In genomic region chr11:83156996-83157754, GRCh38 we compare ENCODE assay signal across 7 cellular contexts. TPM values are rescaled to one million over a fixed set of nuclear protein-coding genes. Genes with fewer than 3 reads are reported as not detected.
DNase-seq lines count a peak whose midpoint lies in the region; ATAC-seq lines count a peak whose summit lies in the region.

A gene with protein sequence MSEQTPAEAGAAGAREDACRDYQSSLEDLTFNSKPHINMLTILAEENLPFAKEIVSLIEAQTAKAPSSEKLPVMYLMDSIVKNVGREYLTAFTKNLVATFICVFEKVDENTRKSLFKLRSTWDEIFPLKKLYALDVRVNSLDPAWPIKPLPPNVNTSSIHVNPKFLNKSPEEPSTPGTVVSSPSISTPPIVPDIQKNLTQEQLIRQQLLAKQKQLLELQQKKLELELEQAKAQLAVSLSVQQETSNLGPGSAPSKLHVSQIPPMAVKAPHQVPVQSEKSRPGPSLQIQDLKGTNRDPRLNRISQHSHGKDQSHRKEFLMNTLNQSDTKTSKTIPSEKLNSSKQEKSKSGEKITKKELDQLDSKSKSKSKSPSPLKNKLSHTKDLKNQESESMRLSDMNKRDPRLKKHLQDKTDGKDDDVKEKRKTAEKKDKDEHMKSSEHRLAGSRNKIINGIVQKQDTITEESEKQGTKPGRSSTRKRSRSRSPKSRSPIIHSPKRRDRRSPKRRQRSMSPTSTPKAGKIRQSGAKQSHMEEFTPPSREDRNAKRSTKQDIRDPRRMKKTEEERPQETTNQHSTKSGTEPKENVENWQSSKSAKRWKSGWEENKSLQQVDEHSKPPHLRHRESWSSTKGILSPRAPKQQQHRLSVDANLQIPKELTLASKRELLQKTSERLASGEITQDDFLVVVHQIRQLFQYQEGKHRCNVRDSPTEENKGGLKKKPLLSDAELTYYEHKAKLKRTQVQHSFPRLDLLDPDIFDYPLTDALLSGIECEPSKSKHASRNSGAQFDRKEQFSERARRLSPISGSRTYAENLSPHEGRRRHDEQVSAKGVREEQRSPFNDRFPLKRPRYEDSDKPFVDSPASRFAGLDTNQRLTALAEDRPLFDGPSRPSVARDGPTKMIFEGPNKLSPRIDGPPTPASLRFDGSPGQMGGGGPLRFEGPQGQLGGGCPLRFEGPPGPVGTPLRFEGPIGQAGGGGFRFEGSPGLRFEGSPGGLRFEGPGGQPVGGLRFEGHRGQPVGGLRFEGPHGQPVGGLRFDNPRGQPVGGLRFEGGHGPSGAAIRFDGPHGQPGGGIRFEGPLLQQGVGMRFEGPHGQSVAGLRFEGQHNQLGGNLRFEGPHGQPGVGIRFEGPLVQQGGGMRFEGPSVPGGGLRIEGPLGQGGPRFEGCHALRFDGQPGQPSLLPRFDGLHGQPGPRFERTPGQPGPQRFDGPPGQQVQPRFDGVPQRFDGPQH (N-terminal part only) (plus strand): TSS chr11:83157131. CDS start chr11:83157440, 309 bp downstream.

- H3K27ac ChIP-seq in SK-N-MC = peak within 1 kb of the TSS; percentile 96
- H3K27ac ChIP-seq in aorta (ENCODE audit: low read depth in 1 of 2, low read length in 2 of 2) = peak within 1 kb of the TSS; percentile 84 to 98

- DNase-seq in SK-N-MC (ENCODE audit: low read depth, low spot score) (no peak), aorta (no peak)
- no peak for DNase-seq in activated CD4-positive, alpha-beta T cell treated with anti-CD3 and anti-CD28 coated beads for 4 hours

- intact Hi-C loops in aorta (cut with DNase I) = loop anchor here (1.0 to 5.0 kb wide), 6 partner anchors 36 to 256 kb away; partner anchors contain the start of genes RAB30 (in 2 of the 2), ANKRD42 (in 1 of the 2), DDIAS (in 1 of the 2) and PRCP (in 1 of the 2)

- 0 to 1% methylated on average over 59 to 60 of the region's 60 CpGs for WGBS in aorta, 2 donors

- ATAC-seq in GM18511 (IDR thresholded peaks at IDR 0.05; ENCODE audit: unreplicated experiment) = peak; percentile 7
- ATAC-seq in HG02798 (IDR thresholded peaks at IDR 0.05; ENCODE audit: poor library complexity, unreplicated experiment) = peak; percentile 4
- peak; percentile 63 for ATAC-seq in aorta (ENCODE audit: low FRiP score)

- H3K27me3 ChIP-seq in endocrine pancreas (ENCODE audit: control insufficient read depth, insufficient read depth, low read length) = no peaks in the 10 kb centered on the region
- H3K27me3 ChIP-seq in mucosa of stomach (ENCODE audit: control insufficient read depth, insufficient read depth, low read length) = no peaks in the 10 kb centered on the region
- H3K27me3 ChIP-seq in aorta (ENCODE audit: control insufficient read depth in 1 of 2, insufficient read depth in 2 of 2, low read length in 1 of 2) = no peaks in the 10 kb centered on the region

- H3K9me3 ChIP-seq in SK-N-MC (ENCODE audit: low read depth, low read length) (no peaks in the 10 kb centered on the region), endocrine pancreas (ENCODE audit: control insufficient read depth, low read length) (no peaks in the 10 kb centered on the region), mucosa of stomach (ENCODE audit: control insufficient read depth, low read length) (no peaks in the 10 kb centered on the region), aorta (ENCODE audit: control insufficient read depth, low read length) (no peaks in the 10 kb centered on the region)

- H3K4me3 ChIP-seq in SK-N-MC (peak within 1 kb of the TSS; percentile 99), endocrine pancreas (ENCODE audit: control insufficient read depth, insufficient read depth, low read length) (peak within 1 kb of the TSS; percentile 97), mucosa of stomach (ENCODE audit: low read length) (peak within 1 kb of the TSS; percentile 98), aorta (ENCODE audit: low read length in 2 of 2) (peak within 1 kb of the TSS; percentile 95 to 97)

- H3K36me3 ChIP-seq in SK-N-MC (ENCODE audit: insufficient read depth, low read length) (peaks cover 36% of the 10 kb centered on the region), endocrine pancreas (ENCODE audit: control insufficient read depth, insufficient read depth, low read length) (no peaks in the 10 kb centered on the region), mucosa of stomach (ENCODE audit: control insufficient read depth, insufficient read depth, low read length) (no peaks in the 10 kb centered on the region), aorta (ENCODE audit: control insufficient read depth in 1 of 2, insufficient read depth in 2 of 2, low read length in 1 of 2) (no peaks in the 10 kb centered on the region)

- H3K9ac ChIP-seq in SK-N-MC (ENCODE audit: insufficient read length) (peak within 1 kb of the TSS; percentile 99), endocrine pancreas (ENCODE audit: control insufficient read depth, insufficient read depth, low read length) (peak within 1 kb of the TSS; percentile 100), mucosa of stomach (ENCODE audit: low read length) (peak within 1 kb of the TSS; percentile 100)

- peaks cover 16% of the 10 kb centered on the region for H3K4me1 ChIP-seq in endocrine pancreas (ENCODE audit: control insufficient read depth, insufficient read depth, low read length)
- peaks cover 16% of the 10 kb centered on the region for H3K4me1 ChIP-seq in mucosa of stomach (ENCODE audit: control insufficient read depth, insufficient read depth, low read length)
- H3K4me1 ChIP-seq in aorta (ENCODE audit: control insufficient read depth in 1 of 2, insufficient read depth in 2 of 2, low read length in 2 of 2) = no peaks in the 10 kb centered on the region

RNA-seq across cellular contexts. Expression of the gene that starts here (rescaled TPM):
- 10 to 100 TPM; 65.0 to 82.3 TPM for total RNA-seq in aorta
- 10 to 100 TPM; 14.5 to 56.1 TPM for polyA plus RNA-seq in aorta

Comparison
In these comparisons a context has a peak if more than half of its experiments do, and no peak if none do; other contexts are left out.
1. ATAC-seq: peak in every context shown above with its lines; median percentile 63 in aorta; 7 in GM18511; 4 in HG02798.